Comparison of ENCODE assay signal across 28 cellular contexts in genomic region chr1:74952786-74953185, GRCh38.
"Had no signal": no experiment of that assay in that cellular context is flagged by ENCODE, and none has a peak within 500 bp of the region (broad histone marks: within the 10 kb centered on the region; RNA-seq: fewer than 3 reads in every experiment).

No MANE protein-coding gene starts in this region.

- DNase-seq: activated B cell treated with CpG ODN at 0.5 μM for 24 hours; activated CD4-positive, alpha-beta T cell treated with anti-CD3 and anti-CD28 coated beads for 48 hours; activated CD4-positive, alpha-beta T cell treated with anti-CD3 and anti-CD28 coated beads, Interleukin-2, amount 50 U/mL, for 1 hour; activated CD4-positive, alpha-beta T cell treated with anti-CD3 and anti-CD28 coated beads, Interleukin-2, amount 50 U/mL, for 48 hours; activated CD8-positive, alpha-beta memory T cell treated with anti-CD3 and anti-CD28 coated beads for 24 hours; activated CD8-positive, alpha-beta T cell treated with anti-CD3 and anti-CD28 coated beads for 36 hours; activated effector memory CD4-positive, alpha-beta T cell treated with Interleukin-2 at 50 U/mL for 16 hours; activated gamma-delta T cell treated with Interleukin-2 at 50 U/mL for 16 hours; activated naive CD4-positive, alpha-beta T cell treated with anti-CD3 and anti-CD28 coated beads, Interleukin-2, amount 50 U/mL, for 16 hours; activated naive CD4-positive, alpha-beta T cell treated with Interleukin-2 at 50 U/mL for 16 hours; activated T-cell treated with anti-CD3 and anti-CD28 coated beads, Interleukin-2, amount 50 U/mL, for 4 hours; amniotic stem cell; anterior cingulate cortex; brain microvascular endothelial cell; dorsolateral prefrontal cortex; effector memory CD4-positive, alpha-beta T cell; endodermal cell; foreskin fibroblast; head of caudate nucleus; T-helper 2 cell had no signal

- H3K27me3 ChIP-seq: brain microvascular endothelial cell had no signal

- H3K4me1 Mint-ChIP-seq: activated B cell treated with CpG ODN at 0.5 μM for 24 hours; activated T-helper 17 cell treated with anti-CD3 and anti-CD28 coated beads, Interleukin-2, amount 50 U/mL, for 72 hours; central memory CD8-positive, alpha-beta T cell had no signal

- ATAC-seq: activated CD4-positive, CD25-positive, alpha-beta regulatory T cell treated with anti-CD3 and anti-CD28 coated beads, Interleukin-2, amount 50 U/mL, for 24 hours; activated CD8-positive, alpha-beta T cell treated with anti-CD3 and anti-CD28 coated beads for 36 hours; activated T-cell treated with anti-CD3 and anti-CD28 coated beads, Interleukin-2, amount 50 U/mL, for 4 hours; activated T-helper 17 cell treated with anti-CD3 and anti-CD28 coated beads, Interleukin-2, amount 50 U/mL, for 72 hours; esophagus mucosa had no signal

- H3K9me3 Mint-ChIP-seq: endodermal cell had no signal

- H3K27ac ChIP-seq: brain microvascular endothelial cell, coronary artery, dorsolateral prefrontal cortex, VCaP had no signal

- H3K27me3 Mint-ChIP-seq: activated B cell treated with CpG ODN at 0.5 μM for 24 hours; activated CD8-positive, alpha-beta T cell treated with anti-CD3 and anti-CD28 coated beads for 36 hours; activated naive CD8-positive, alpha-beta T cell; activated T-helper 17 cell treated with anti-CD3 and anti-CD28 coated beads, Interleukin-2, amount 50 U/mL, for 72 hours; central memory CD8-positive, alpha-beta T cell; dendritic cell treated with granulocyte-macrophage colony-stimulating factor and Interleukin-4, amounts not matched to agents 40 ng/mL and 50 ng/mL, for 4 days had no signal

- H3K36me3 Mint-ChIP-seq: activated naive CD8-positive, alpha-beta T cell had no signal

- H3K36me3 ChIP-seq: brain microvascular endothelial cell had no signal

- H3K4me3 Mint-ChIP-seq: activated B cell treated with CpG ODN at 0.5 μM for 24 hours; activated CD8-positive, alpha-beta T cell treated with anti-CD3 and anti-CD28 coated beads for 36 hours; activated naive CD8-positive, alpha-beta T cell; activated T-cell treated with anti-CD3 and anti-CD28 coated beads, Interleukin-2, amount 50 U/mL, for 4 hours; activated T-helper 17 cell treated with anti-CD3 and anti-CD28 coated beads, Interleukin-2, amount 50 U/mL, for 72 hours; central memory CD8-positive, alpha-beta T cell; dendritic cell treated with granulocyte-macrophage colony-stimulating factor and Interleukin-4, amounts not matched to agents 40 ng/mL and 50 ng/mL, for 4 days; endodermal cell had no signal

- H3K27ac Mint-ChIP-seq: activated B cell treated with CpG ODN at 0.5 μM for 24 hours; activated CD8-positive, alpha-beta T cell treated with anti-CD3 and anti-CD28 coated beads for 36 hours; activated naive CD8-positive, alpha-beta T cell; activated T-helper 17 cell treated with anti-CD3 and anti-CD28 coated beads, Interleukin-2, amount 50 U/mL, for 72 hours; dendritic cell treated with granulocyte-macrophage colony-stimulating factor and Interleukin-4, amounts not matched to agents 40 ng/mL and 50 ng/mL, for 4 days; endodermal cell had no signal

- H3K4me3 ChIP-seq: coronary artery, dorsolateral prefrontal cortex had no signal
